1 cellular context compared by ENCODE assay signal in genomic region chr6:41744236-41744787, GRCh38.
A peak's percentile ranks its signal among the peaks of the same experiment; 100 is the strongest.
TF ChIP-seq lines count a peak whose summit lies in the region.

No MANE protein-coding gene starts in this region.

TF ChIP-seq in HepG2, 621 proteins besides CTCF, POLR2A, EP300 and RAD21 (continued from another document and continues in another):
- TF ChIP-seq, protein P1, sequence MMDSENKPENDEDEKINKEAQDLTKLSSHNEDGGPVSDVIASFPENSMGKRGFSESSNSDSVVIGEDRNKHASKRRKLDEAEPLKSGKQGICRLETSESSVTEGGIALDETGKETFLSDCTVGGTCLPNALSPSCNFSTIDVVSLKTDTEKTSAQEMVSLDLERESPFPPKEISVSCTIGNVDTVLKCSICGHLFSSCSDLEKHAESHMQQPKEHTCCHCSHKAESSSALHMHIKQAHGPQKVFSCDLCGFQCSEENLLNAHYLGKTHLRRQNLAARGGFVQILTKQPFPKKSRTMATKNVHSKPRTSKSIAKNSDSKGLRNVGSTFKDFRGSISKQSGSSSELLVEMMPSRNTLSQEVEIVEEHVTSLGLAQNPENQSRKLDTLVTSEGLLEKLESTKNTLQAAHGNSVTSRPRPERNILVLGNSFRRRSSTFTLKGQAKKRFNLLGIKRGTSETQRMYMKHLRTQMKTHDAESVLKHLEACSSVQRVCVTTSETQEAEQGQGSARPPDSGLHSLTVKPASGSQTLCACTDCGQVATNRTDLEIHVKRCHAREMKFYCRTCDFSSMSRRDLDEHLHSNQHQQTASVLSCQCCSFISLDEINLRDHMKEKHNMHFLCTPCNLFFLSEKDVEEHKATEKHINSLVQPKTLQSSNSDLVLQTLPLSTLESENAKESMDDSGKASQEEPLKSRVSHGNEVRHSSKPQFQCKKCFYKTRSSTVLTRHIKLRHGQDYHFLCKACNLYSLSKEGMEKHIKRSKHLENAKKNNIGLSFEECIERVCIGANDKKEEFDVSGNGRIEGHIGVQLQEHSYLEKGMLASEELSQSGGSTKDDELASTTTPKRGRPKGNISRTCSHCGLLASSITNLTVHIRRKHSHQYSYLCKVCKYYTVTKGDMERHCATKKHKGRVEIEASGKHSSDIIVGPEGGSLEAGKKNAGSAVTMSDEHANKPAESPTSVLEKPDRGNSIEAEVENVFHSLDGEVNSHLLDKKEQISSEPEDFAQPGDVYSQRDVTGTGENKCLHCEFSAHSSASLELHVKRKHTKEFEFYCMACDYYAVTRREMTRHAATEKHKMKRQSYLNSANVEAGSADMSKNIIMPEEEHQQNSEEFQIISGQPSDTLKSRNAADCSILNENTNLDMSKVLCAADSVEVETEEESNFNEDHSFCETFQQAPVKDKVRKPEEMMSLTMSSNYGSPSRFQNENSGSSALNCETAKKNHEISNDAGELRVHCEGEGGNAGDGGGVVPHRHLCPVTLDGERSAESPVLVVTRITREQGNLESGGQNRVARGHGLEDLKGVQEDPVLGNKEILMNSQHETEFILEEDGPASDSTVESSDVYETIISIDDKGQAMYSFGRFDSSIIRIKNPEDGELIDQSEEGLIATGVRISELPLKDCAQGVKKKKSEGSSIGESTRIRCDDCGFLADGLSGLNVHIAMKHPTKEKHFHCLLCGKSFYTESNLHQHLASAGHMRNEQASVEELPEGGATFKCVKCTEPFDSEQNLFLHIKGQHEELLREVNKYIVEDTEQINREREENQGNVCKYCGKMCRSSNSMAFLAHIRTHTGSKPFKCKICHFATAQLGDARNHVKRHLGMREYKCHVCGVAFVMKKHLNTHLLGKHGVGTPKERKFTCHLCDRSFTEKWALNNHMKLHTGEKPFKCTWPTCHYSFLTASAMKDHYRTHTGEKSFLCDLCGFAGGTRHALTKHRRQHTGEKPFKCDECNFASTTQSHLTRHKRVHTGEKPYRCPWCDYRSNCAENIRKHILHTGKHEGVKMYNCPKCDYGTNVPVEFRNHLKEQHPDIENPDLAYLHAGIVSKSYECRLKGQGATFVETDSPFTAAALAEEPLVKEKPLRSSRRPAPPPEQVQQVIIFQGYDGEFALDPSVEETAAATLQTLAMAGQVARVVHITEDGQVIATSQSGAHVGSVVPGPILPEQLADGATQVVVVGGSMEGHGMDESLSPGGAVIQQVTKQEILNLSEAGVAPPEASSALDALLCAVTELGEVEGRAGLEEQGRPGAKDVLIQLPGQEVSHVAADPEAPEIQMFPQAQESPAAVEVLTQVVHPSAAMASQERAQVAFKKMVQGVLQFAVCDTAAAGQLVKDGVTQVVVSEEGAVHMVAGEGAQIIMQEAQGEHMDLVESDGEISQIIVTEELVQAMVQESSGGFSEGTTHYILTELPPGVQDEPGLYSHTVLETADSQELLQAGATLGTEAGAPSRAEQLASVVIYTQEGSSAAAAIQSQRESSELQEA (CRISPR knock-in tag; IDR thresholded peaks at IDR 0.05; ENCODE audit: not compliant biosample characterization) = no peak
- no peak for TF ChIP-seq ZNF263 (CRISPR knock-in tag; IDR thresholded peaks at IDR 0.05)
- no peak for TF ChIP-seq HHEX (CRISPR knock-in tag; IDR thresholded peaks at IDR 0.05)
- TF ChIP-seq, protein P2, sequence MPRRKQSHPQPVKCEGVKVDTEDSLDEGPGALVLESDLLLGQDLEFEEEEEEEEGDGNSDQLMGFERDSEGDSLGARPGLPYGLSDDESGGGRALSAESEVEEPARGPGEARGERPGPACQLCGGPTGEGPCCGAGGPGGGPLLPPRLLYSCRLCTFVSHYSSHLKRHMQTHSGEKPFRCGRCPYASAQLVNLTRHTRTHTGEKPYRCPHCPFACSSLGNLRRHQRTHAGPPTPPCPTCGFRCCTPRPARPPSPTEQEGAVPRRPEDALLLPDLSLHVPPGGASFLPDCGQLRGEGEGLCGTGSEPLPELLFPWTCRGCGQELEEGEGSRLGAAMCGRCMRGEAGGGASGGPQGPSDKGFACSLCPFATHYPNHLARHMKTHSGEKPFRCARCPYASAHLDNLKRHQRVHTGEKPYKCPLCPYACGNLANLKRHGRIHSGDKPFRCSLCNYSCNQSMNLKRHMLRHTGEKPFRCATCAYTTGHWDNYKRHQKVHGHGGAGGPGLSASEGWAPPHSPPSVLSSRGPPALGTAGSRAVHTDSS (CRISPR knock-in tag; conservative IDR thresholded peaks at IDR 0.05) = no peak
- no peak for TF ChIP-seq RFXAP (CRISPR knock-in tag; IDR thresholded peaks at IDR 0.05; ENCODE audit: borderline replicate concordance)
- no peak for TF ChIP-seq ZNF572 (CRISPR knock-in tag; IDR thresholded peaks at IDR 0.05)
- no peak for TF ChIP-seq ZNF740 (CRISPR knock-in tag; IDR thresholded peaks at IDR 0.05)
- no peak for TF ChIP-seq DPF2 (CRISPR knock-in tag; IDR thresholded peaks at IDR 0.05; ENCODE audit: borderline replicate concordance, low read depth)
- TF ChIP-seq RXRB (CRISPR knock-in tag; IDR thresholded peaks at IDR 0.05; ENCODE audit: borderline replicate concordance) = no peak
- no peak for TF ChIP-seq ZFY (CRISPR knock-in tag; IDR thresholded peaks at IDR 0.05)
- no peak for TF ChIP-seq ZNF766 (CRISPR knock-in tag; IDR thresholded peaks at IDR 0.05; ENCODE audit: borderline replicate concordance)
- peak; percentile 54 for TF ChIP-seq AGO2 (optimal IDR thresholded peaks at IDR 0.05; ENCODE audit: low read depth, low read length)
- TF ChIP-seq RELA (CRISPR knock-in tag; IDR thresholded peaks at IDR 0.05) = no peak
- no peak for TF ChIP-seq ZFP36L1 (CRISPR knock-in tag; IDR thresholded peaks at IDR 0.05)
- TF ChIP-seq MTF2 (CRISPR knock-in tag; IDR thresholded peaks at IDR 0.05; ENCODE audit: borderline replicate concordance) = no peak
- no peak for TF ChIP-seq MLX (CRISPR knock-in tag; IDR thresholded peaks at IDR 0.05)
- no peak for TF ChIP-seq SOX13 (IDR thresholded peaks at IDR 0.05)
- TF ChIP-seq SOX13 (CRISPR knock-in tag; conservative IDR thresholded peaks at IDR 0.05 in 1 of 2, IDR thresholded peaks at IDR 0.05 in 1 of 2) = no peak
- TF ChIP-seq ZNF160 (CRISPR knock-in tag; IDR thresholded peaks at IDR 0.05) = no peak
- no peak for TF ChIP-seq TBL1XR1 (IDR thresholded peaks at IDR 0.05; ENCODE audit: borderline replicate concordance, low read length, partially characterized antibody)
- no peak for TF ChIP-seq ZKSCAN8 (CRISPR knock-in tag; IDR thresholded peaks at IDR 0.05; ENCODE audit: borderline replicate concordance)
- TF ChIP-seq ZNF264 (CRISPR knock-in tag; IDR thresholded peaks at IDR 0.05) = no peak
- no peak for TF ChIP-seq KDM2A (CRISPR knock-in tag; IDR thresholded peaks at IDR 0.05; ENCODE audit: borderline replicate concordance, low read depth)
- TF ChIP-seq MAX (IDR thresholded peaks at IDR 0.05) = 0 out of 2 replicates have a peak, but pooled peaks have one; percentile 27
- TF ChIP-seq HOXA3 (CRISPR knock-in tag; IDR thresholded peaks at IDR 0.05) = no peak
- no peak for TF ChIP-seq ETV6 (CRISPR knock-in tag; conservative IDR thresholded peaks at IDR 0.05)
- TF ChIP-seq IRX3 (CRISPR knock-in tag; IDR thresholded peaks at IDR 0.05; ENCODE audit: borderline replicate concordance, low read depth) = no peak
- TF ChIP-seq NR2C2 (CRISPR knock-in tag; IDR thresholded peaks at IDR 0.05; ENCODE audit: borderline replicate concordance) = 0 out of 2 replicates have a peak, but pooled peaks have one; percentile 4
- TF ChIP-seq ATF2 (CRISPR knock-in tag; IDR thresholded peaks at IDR 0.05) = no peak
- no peak for TF ChIP-seq XRCC5 (optimal IDR thresholded peaks at IDR 0.05; ENCODE audit: low read length)
- TF ChIP-seq FOXC1 (CRISPR knock-in tag; IDR thresholded peaks at IDR 0.05; ENCODE audit: borderline replicate concordance) = no peak
- TF ChIP-seq DMAP1 (CRISPR knock-in tag; IDR thresholded peaks at IDR 0.05) = no peak
- no peak for TF ChIP-seq ZNF431 (CRISPR knock-in tag; IDR thresholded peaks at IDR 0.05; ENCODE audit: borderline replicate concordance, low read depth)
- TF ChIP-seq, protein P3, sequence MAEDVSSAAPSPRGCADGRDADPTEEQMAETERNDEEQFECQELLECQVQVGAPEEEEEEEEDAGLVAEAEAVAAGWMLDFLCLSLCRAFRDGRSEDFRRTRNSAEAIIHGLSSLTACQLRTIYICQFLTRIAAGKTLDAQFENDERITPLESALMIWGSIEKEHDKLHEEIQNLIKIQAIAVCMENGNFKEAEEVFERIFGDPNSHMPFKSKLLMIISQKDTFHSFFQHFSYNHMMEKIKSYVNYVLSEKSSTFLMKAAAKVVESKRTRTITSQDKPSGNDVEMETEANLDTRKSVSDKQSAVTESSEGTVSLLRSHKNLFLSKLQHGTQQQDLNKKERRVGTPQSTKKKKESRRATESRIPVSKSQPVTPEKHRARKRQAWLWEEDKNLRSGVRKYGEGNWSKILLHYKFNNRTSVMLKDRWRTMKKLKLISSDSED (CRISPR knock-in tag; IDR thresholded peaks at IDR 0.05) = no peak
- TF ChIP-seq NR1H2 (CRISPR knock-in tag; IDR thresholded peaks at IDR 0.05; ENCODE audit: borderline replicate concordance, low read depth) = no peak
- TF ChIP-seq PRDM10 (CRISPR knock-in tag; IDR thresholded peaks at IDR 0.05; ENCODE audit: low read depth) = no peak
- no peak for TF ChIP-seq ZNF770 (CRISPR knock-in tag; IDR thresholded peaks at IDR 0.05)
- no peak for TF ChIP-seq FOSL1 (CRISPR knock-in tag; IDR thresholded peaks at IDR 0.05; ENCODE audit: borderline replicate concordance)
- TF ChIP-seq ZMYM3 (CRISPR knock-in tag; IDR thresholded peaks at IDR 0.05) = no peak
- TF ChIP-seq KLF11 (CRISPR knock-in tag; IDR thresholded peaks at IDR 0.05) = no peak
- peak; percentile 46; the same call in 1 of the 2 replicates for TF ChIP-seq RARA (CRISPR knock-in tag; IDR thresholded peaks at IDR 0.05)
- TF ChIP-seq, protein P4, sequence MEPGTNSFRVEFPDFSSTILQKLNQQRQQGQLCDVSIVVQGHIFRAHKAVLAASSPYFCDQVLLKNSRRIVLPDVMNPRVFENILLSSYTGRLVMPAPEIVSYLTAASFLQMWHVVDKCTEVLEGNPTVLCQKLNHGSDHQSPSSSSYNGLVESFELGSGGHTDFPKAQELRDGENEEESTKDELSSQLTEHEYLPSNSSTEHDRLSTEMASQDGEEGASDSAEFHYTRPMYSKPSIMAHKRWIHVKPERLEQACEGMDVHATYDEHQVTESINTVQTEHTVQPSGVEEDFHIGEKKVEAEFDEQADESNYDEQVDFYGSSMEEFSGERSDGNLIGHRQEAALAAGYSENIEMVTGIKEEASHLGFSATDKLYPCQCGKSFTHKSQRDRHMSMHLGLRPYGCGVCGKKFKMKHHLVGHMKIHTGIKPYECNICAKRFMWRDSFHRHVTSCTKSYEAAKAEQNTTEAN (CRISPR knock-in tag; conservative IDR thresholded peaks at IDR 0.05) = no peak
- TF ChIP-seq FOXJ3 (CRISPR knock-in tag; IDR thresholded peaks at IDR 0.05; ENCODE audit: borderline replicate concordance) = no peak
- no peak for TF ChIP-seq ZNF282 (IDR thresholded peaks at IDR 0.05; ENCODE audit: partially characterized antibody)
